ENCODE assay signal across 20 cellular contexts in genomic region chr19:50059045-50059444, GRCh38. TPM values are rescaled to one million over a fixed set of nuclear protein-coding genes. Genes with fewer than 3 reads are reported as not detected.
A peak's percentile ranks its signal among the peaks of the same experiment; 100 is the strongest.
DNase-seq lines count a peak whose midpoint lies in the region; ATAC-seq, FAIRE-seq and TF ChIP-seq lines count a peak whose summit lies in the region.
"Had no signal": no experiment of that assay in that cellular context is flagged by ENCODE, and none has a peak within 500 bp of the region (broad histone marks: within the 10 kb centered on the region; RNA-seq: fewer than 3 reads in every experiment).

No MANE protein-coding gene starts in this region.

- CTCF ChIA-PET in GM12878 (lab: Yijun Ruan, JAX): no interaction called here

- no peak for FAIRE-seq in GM12878 (lab: Jason Lieb, UNC)
- FAIRE-seq: GM12891, GM19239, H1, HepG2 had no signal

- SMC1A ChIA-PET in GM12878 (lab: Charles Lee; ENCODE audit: uncharacterized antibody, unreplicated experiment): no interaction called here

- ATAC-seq in right lobe of liver (no peak), GM12878 (no peak), HG02840 (IDR thresholded peaks at IDR 0.05; ENCODE audit: low FRiP score, unreplicated experiment) (no peak)
- ATAC-seq: CD8-positive, alpha-beta T cell; HepG2 had no signal

- no peak for TF ChIP-seq POLR2A in right lobe of liver (IDR thresholded peaks at IDR 0.05)
- TF ChIP-seq POLR2A in GM12878 (IDR thresholded peaks at IDR 0.05; ENCODE audit: low read depth, low read length): no peak

- no peaks in the 10 kb centered on the region for H3K79me2 ChIP-seq in GM12878 (ENCODE audit: control insufficient read depth, insufficient read depth, low read length)

- peak overlapping the region in 2 of 3 donors; percentile 21 to 31 for H3K4me3 ChIP-seq in liver (ENCODE audit: low read depth in 1 of 3, low read length in 3 of 3)
- H3K4me3 ChIP-seq in right lobe of liver: no peak overlapping the region
- no peak overlapping the region for H3K4me3 ChIP-seq in GM12878
- peak overlapping the region in 2 of 3 donors; percentile 13 to 14 for H3K4me3 ChIP-seq in skeletal muscle tissue (ENCODE audit: low read length in 3 of 3)

- H2AFZ ChIP-seq in GM12878 (ENCODE audit: control insufficient read depth, low read depth, low read length): no peak overlapping the region

- no peaks in the 10 kb centered on the region for H3K4me1 ChIP-seq in liver (ENCODE audit: control insufficient read depth in 4 of 4, insufficient read depth in 4 of 4, low read length in 3 of 4)
- no peaks in the 10 kb centered on the region for H3K4me1 ChIP-seq in right lobe of liver
- H3K4me1 ChIP-seq in GM12878 (ENCODE audit: control insufficient read depth, insufficient read depth, low read length): no peaks in the 10 kb centered on the region
- H3K4me1 ChIP-seq in skeletal muscle tissue (ENCODE audit: control insufficient read depth in 3 of 3, insufficient read depth in 3 of 3, low read length in 3 of 3): no peaks in the 10 kb centered on the region
- H3K4me1 ChIP-seq: BLaER1 treated with 17β-estradiol and CSF1 and Interleukin-3, amounts not matched to agents 10 nM and 100 nM had no signal

- H3K9me3 ChIP-seq in liver (ENCODE audit: control insufficient read depth in 4 of 4, low read length in 3 of 4) (peaks cover 19 to 28% (median 26%) of the 10 kb centered on the region in 4 donors), right lobe of liver (peaks cover 0 to 21% (median 3%) of the 10 kb centered on the region in 4 donors), GM12878 (replicated peaks; ENCODE audit: control insufficient read depth, insufficient read depth, low read length) (peaks cover 21% of the 10 kb centered on the region), skeletal muscle tissue (ENCODE audit: control insufficient read depth in 3 of 3, low read length in 3 of 3) (peaks cover 15 to 26% (median 22%) of the 10 kb centered on the region in 3 donors)

- H3K27ac ChIP-seq in liver (ENCODE audit: low read depth in 1 of 2, low read length in 2 of 2): no peak overlapping the region
- no peak overlapping the region for H3K27ac ChIP-seq in right lobe of liver
- no peak overlapping the region for H3K27ac ChIP-seq in GM12878 (ENCODE audit: control insufficient read depth, insufficient read depth)
- H3K27ac ChIP-seq in skeletal muscle tissue (ENCODE audit: low read depth, low read length): no peak overlapping the region
- H3K27ac ChIP-seq: 22Rv1; BLaER1 treated with 17β-estradiol and CSF1 and Interleukin-3, amounts not matched to agents 10 nM and 100 nM had no signal

- no peak overlapping the region for H3K4me2 ChIP-seq in GM12878 (ENCODE audit: control insufficient read depth, insufficient read depth)
- H3K4me2 ChIP-seq: BLaER1 treated with 17β-estradiol and CSF1 and Interleukin-3, amounts not matched to agents 10 nM and 100 nM had no signal

- intact Hi-C loops in right lobe of liver (cut with DNase I) (no loop called here), GM12878 (cut with micrococcal nuclease; ENCODE audit: unreplicated experiment) (no loop called here)

- TF ChIP-seq EP300 in GM12878 (IDR thresholded peaks at IDR 0.05; ENCODE audit: borderline replicate concordance in 1 of 2, control insufficient read depth in 1 of 2, low read depth in 2 of 2, low read length in 2 of 2): no peak

- no peaks in the 10 kb centered on the region for H4K20me1 ChIP-seq in GM12878 (ENCODE audit: control insufficient read depth, insufficient read depth)
- H4K20me1 ChIP-seq: BLaER1 treated with 17β-estradiol and CSF1 and Interleukin-3, amounts not matched to agents 10 nM and 100 nM had no signal

- H3K36me3 ChIP-seq in liver (ENCODE audit: control insufficient read depth in 4 of 4, insufficient read depth in 3 of 4, low read depth in 1 of 4, low read length in 3 of 4) (no peaks in the 10 kb centered on the region), right lobe of liver (no peaks in the 10 kb centered on the region), GM12878 (ENCODE audit: control insufficient read depth in 2 of 2, insufficient read depth in 2 of 2, low read length in 1 of 2) (no peaks in the 10 kb centered on the region), skeletal muscle tissue (ENCODE audit: control insufficient read depth in 3 of 3, insufficient read depth in 3 of 3, low read length in 3 of 3) (no peaks in the 10 kb centered on the region)

- H3K9ac ChIP-seq in liver (ENCODE audit: low read depth in 1 of 2, low read length in 2 of 2): no peak overlapping the region
- no peak overlapping the region for H3K9ac ChIP-seq in GM12878 (ENCODE audit: control insufficient read depth, insufficient read depth, low read length)
- no peak overlapping the region for H3K9ac ChIP-seq in skeletal muscle tissue (ENCODE audit: low read depth in 1 of 3, low read length in 3 of 3)
- H3K9ac ChIP-seq: BLaER1 treated with 17β-estradiol and CSF1 and Interleukin-3, amounts not matched to agents 10 nM and 100 nM had no signal

- TF ChIP-seq RAD21 in liver (IDR thresholded peaks at IDR 0.05) (no peak), GM12878 (IDR thresholded peaks at IDR 0.05; ENCODE audit: insufficient read depth, low read depth, low read length) (no peak)

- RAD21 ChIA-PET in GM12878 (lab: Charles Lee; ENCODE audit: unreplicated experiment): no interaction called here

- H3K27me3 ChIP-seq in liver (ENCODE audit: control insufficient read depth in 4 of 4, insufficient read depth in 4 of 4, low read length in 3 of 4): no peaks in the 10 kb centered on the region
- H3K27me3 ChIP-seq in right lobe of liver: no peaks in the 10 kb centered on the region
- H3K27me3 ChIP-seq in GM12878 (replicated peaks in 1 of 2; ENCODE audit: control insufficient read depth in 2 of 2, insufficient read depth in 2 of 2, low read length in 1 of 2): no peaks in the 10 kb centered on the region
- H3K27me3 ChIP-seq in skeletal muscle tissue (ENCODE audit: control insufficient read depth in 3 of 3, insufficient read depth in 3 of 3, low read length in 3 of 3): no peaks in the 10 kb centered on the region
- H3K27me3 ChIP-seq: BLaER1 treated with 17β-estradiol and CSF1 and Interleukin-3, amounts not matched to agents 10 nM and 100 nM had no signal

- in situ Hi-C loops in GM12878 (cut with MboI): no loop called here

- no TSS peak for BruUV-seq in GM12878 (replicated peaks; lab: Mats Ljungman, UMichigan)

- WGBS in liver: 84% methylated on average over 6 of the region's 6 CpGs
- 76% methylated on average over 4 of the region's 6 CpGs for WGBS in right lobe of liver (ENCODE audit: insufficient coverage, low coverage, low lambda C conversion rate, missing lambda C conversion rate)
- 68% methylated on average over 6 of the region's 6 CpGs for WGBS in GM12878 (ENCODE audit: insufficient coverage, insufficient replicate concordance, low lambda C conversion rate, missing lambda C conversion rate)

- POLR2A ChIA-PET in GM12878 (lab: Charles Lee): no interaction called here

- no peak for DNase-seq in right lobe of liver
- DNase-seq in GM12878 (ENCODE audit: low read depth, low spot score): no peak
- no peak for DNase-seq in activated naive CD4-positive, alpha-beta T cell (lab: John Stamatoyannopoulos, UW)
- DNase-seq in SIG-M5 (lab: John Stamatoyannopoulos, UW): no peak
- DNase-seq: CD8-positive, alpha-beta T cell; DMS 273 treated with DMSO at 0.1 percent for 48 hours; DMS53; DND-41; EL; H9; KG1 had no signal

- no peak for TF ChIP-seq CTCF in liver (IDR thresholded peaks at IDR 0.05; ENCODE audit: low read depth, low read length, missing input control)
- no peak for TF ChIP-seq CTCF in right lobe of liver (IDR thresholded peaks at IDR 0.05)
- no peak for TF ChIP-seq CTCF in GM12878 (IDR thresholded peaks at IDR 0.05 in 2 of 3, conservative IDR thresholded peaks at IDR 0.05 in 1 of 3; ENCODE audit: control insufficient read depth in 2 of 3, extremely low read depth in 1 of 3, insufficient read depth in 1 of 3, low read depth in 3 of 3, low read length in 3 of 3)

RNA-seq across cellular contexts. Expression of gene ZNF473, which starts 33.2 kb away (rescaled TPM):
- total RNA-seq in liver (1 to 10 TPM; 3.6 to 4.0 TPM), right lobe of liver (1 to 10 TPM; 3.1 to 6.0 (median 3.6) TPM), GM12878 (2014; rRNA removed) (6.8 TPM in 2 replicates), GM12878 (2014; rRNA removed; fragmentation: Illumina TruSeq; extraction: Trizol) (7.1 and 8.7 TPM in 2 replicates), GM12878 (2021) (10.0 and 10.2 TPM in 2 replicates), skeletal muscle tissue (4.7 TPM)
- polyA plus RNA-seq in liver (1 to 10 TPM in 1 of 2 donors, under 1 TPM in 1; 0.92 to 1.9 TPM), GM12878 (2011; rRNA removed) (13.4 and 14.9 TPM in 2 replicates), GM12878 (2014; fragmentation: Illumina TruSeq; extraction: Trizol) (7.4 and 9.1 TPM in 2 replicates), GM12878 (2014; fragmentation: Nextera tagmentation; extraction: Ambion mirVana) (1 to 10 TPM; 2.3 to 2.8 TPM), GM12878 (2014; rRNA removed) (5.3 and 5.7 TPM in 2 replicates), GM12878 (2016; fragmentation: Nextera tagmentation; extraction: Ambion mirVana) (1 to 10 TPM; 5.7 TPM)
- total RNA-seq in GM12878 (2013; cell fraction: nucleolus; rRNA removed): 34.2 and 36.5 TPM in 2 replicates
- polyA plus RNA-seq in GM12878 (2011; ENCODE audit: low read depth): 4.4 TPM
- polyA plus RNA-seq in GM12878 (2011; cell fraction: cytosol; rRNA removed): 8.5 and 10.3 TPM in 2 replicates
- polyA plus RNA-seq in GM12878 (2011; cell fraction: nucleus; rRNA removed): 26.2 and 27.2 TPM in 2 replicates
- 4.4 and 6.4 TPM in 2 replicates for polyA plus RNA-seq in GM12878 (2012)
- 19.8 and 19.9 TPM in 2 replicates for polyA minus RNA-seq in GM12878 (2011; rRNA and poly(A)+ RNA removed)
- 3.5 and 7.9 TPM in 2 replicates for polyA minus RNA-seq in GM12878 (2011; cell fraction: cytosol; rRNA and poly(A)+ RNA removed)
- 9.4 and 16.3 TPM in 2 replicates for polyA minus RNA-seq in GM12878 (2011; cell fraction: nucleus; rRNA and poly(A)+ RNA removed)

RNA-seq across cellular contexts. Expression of gene VRK3, which starts 33.9 kb away (rescaled TPM):
- 10 to 100 TPM; 16.2 to 23.0 TPM for total RNA-seq in liver
- 10 to 100 TPM; 17.7 to 23.6 TPM for polyA plus RNA-seq in liver
- total RNA-seq in right lobe of liver: 10 to 100 TPM; 29.6 to 44.2 (median 33.0) TPM
- total RNA-seq in GM12878 (2013; cell fraction: nucleolus; rRNA removed): 93.7 and 94.5 TPM in 2 replicates
- total RNA-seq in GM12878 (2014; rRNA removed): 35.0 and 36.2 TPM in 2 replicates
- total RNA-seq in GM12878 (2014; rRNA removed; fragmentation: Illumina TruSeq; extraction: Trizol): 34.2 and 35.7 TPM in 2 replicates
- total RNA-seq in GM12878 (2021): 36.0 and 43.1 TPM in 2 replicates
- 24.2 TPM for polyA plus RNA-seq in GM12878 (2011; ENCODE audit: low read depth)
- 34.1 and 50.7 TPM in 2 replicates for polyA plus RNA-seq in GM12878 (2011; rRNA removed)
- polyA plus RNA-seq in GM12878 (2011; cell fraction: cytosol; rRNA removed): 37.8 and 48.1 TPM in 2 replicates
- polyA plus RNA-seq in GM12878 (2011; cell fraction: nucleus; rRNA removed): 45.8 and 46.6 TPM in 2 replicates
- polyA plus RNA-seq in GM12878 (2012): 33.4 and 36.9 TPM in 2 replicates
- 61.5 and 61.9 TPM in 2 replicates for polyA plus RNA-seq in GM12878 (2014; fragmentation: Illumina TruSeq; extraction: Trizol)
- 10 to 100 TPM; 22.5 to 29.6 TPM for polyA plus RNA-seq in GM12878 (2014; fragmentation: Nextera tagmentation; extraction: Ambion mirVana)
- polyA plus RNA-seq in GM12878 (2014; rRNA removed): 17.3 and 23.1 TPM in 2 replicates
- polyA plus RNA-seq in GM12878 (2016; fragmentation: Nextera tagmentation; extraction: Ambion mirVana): 10 to 100 TPM; 48.2 to 50.7 TPM
- polyA minus RNA-seq in GM12878 (2011; rRNA and poly(A)+ RNA removed): 30.3 and 34.6 TPM in 2 replicates
- polyA minus RNA-seq in GM12878 (2011; cell fraction: cytosol; rRNA and poly(A)+ RNA removed): 8.0 and 14.2 TPM in 2 replicates
- polyA minus RNA-seq in GM12878 (2011; cell fraction: nucleus; rRNA and poly(A)+ RNA removed): 20.6 and 35.2 TPM in 2 replicates
- 8.9 TPM for total RNA-seq in skeletal muscle tissue

Comparison
In these comparisons a context has a peak if more than half of its experiments do, and no peak if none do; other contexts are left out.
1. H3K4me3 ChIP-seq: peak in liver (2 of 3) and skeletal muscle tissue (2 of 3); none in right lobe of liver (0 of 3) and GM12878 (single experiment).